ENCODE assay signal across 35 cellular contexts in genomic region chr10:44353721-44354120, GRCh38. TPM values are rescaled to one million over a fixed set of nuclear protein-coding genes. Genes with fewer than 3 reads are reported as not detected.
"Had no signal": no experiment of that assay in that cellular context is flagged by ENCODE, and none has a peak within 500 bp of the region (broad histone marks: within the 10 kb centered on the region; RNA-seq: fewer than 3 reads in every experiment).

No MANE protein-coding gene starts in this region.

- ATAC-seq: activated CD8-positive, alpha-beta memory T cell treated with anti-CD3 and anti-CD28 coated beads, Interleukin-2, amount 10 ng/mL, durations not matched to agents 7 days and 5 days; activated naive CD8-positive, alpha-beta T cell treated with anti-CD3 and anti-CD28 coated beads, Interleukin-2, amount 50 U/mL, for 24 hours; activated T-cell treated with anti-CD3 and anti-CD28 coated beads, Interleukin-2, amount 50 U/mL, for 72 hours; activated T-helper 17 cell treated with anti-CD3 and anti-CD28 coated beads, Interleukin-2, amount 50 U/mL, for 72 hours had no signal

- H3K9ac ChIP-seq: KMS-11 had no signal

- H3K4me1 Mint-ChIP-seq: activated CD4-positive, alpha-beta memory T cell treated with anti-CD3 and anti-CD28 coated beads, Interleukin-2, amount 10 ng/mL, durations not matched to agents 7 days and 5 days; activated CD8-positive, alpha-beta memory T cell treated with anti-CD3 and anti-CD28 coated beads, Interleukin-2, amount 10 ng/mL, durations not matched to agents 7 days and 5 days; activated naive CD4-positive, alpha-beta T cell treated with anti-CD3 and anti-CD28 coated beads, Interleukin-2, amount 10 ng/mL, durations not matched to agents 7 days and 5 days; activated naive CD8-positive, alpha-beta T cell treated with anti-CD3 and anti-CD28 coated beads, Interleukin-2, amount 50 U/mL, for 24 hours; activated T-helper 17 cell treated with anti-CD3 and anti-CD28 coated beads, Interleukin-2, amount 50 U/mL, for 72 hours had no signal

- H3K4me2 ChIP-seq: KMS-11 had no signal

- H3K4me1 ChIP-seq: SJCRH30 had no signal

- H3K36me3 Mint-ChIP-seq: activated CD8-positive, alpha-beta memory T cell treated with anti-CD3 and anti-CD28 coated beads, Interleukin-2, amount 10 ng/mL, durations not matched to agents 7 days and 5 days; activated naive CD4-positive, alpha-beta T cell treated with anti-CD3 and anti-CD28 coated beads, Interleukin-2, amount 10 ng/mL, durations not matched to agents 7 days and 5 days; activated naive CD8-positive, alpha-beta T cell had no signal

- H3K4me3 Mint-ChIP-seq: activated CD4-positive, alpha-beta memory T cell treated with anti-CD3 and anti-CD28 coated beads, Interleukin-2, amount 10 ng/mL, durations not matched to agents 7 days and 5 days; activated CD8-positive, alpha-beta memory T cell treated with anti-CD3 and anti-CD28 coated beads, Interleukin-2, amount 10 ng/mL, durations not matched to agents 7 days and 5 days; activated naive CD4-positive, alpha-beta T cell treated with anti-CD3 and anti-CD28 coated beads, Interleukin-2, amount 10 ng/mL, durations not matched to agents 7 days and 5 days; activated naive CD8-positive, alpha-beta T cell; activated naive CD8-positive, alpha-beta T cell treated with anti-CD3 and anti-CD28 coated beads, Interleukin-2, amount 50 U/mL, for 24 hours; activated T-cell treated with anti-CD3 and anti-CD28 coated beads, Interleukin-2, amount 50 U/mL, for 72 hours; activated T-helper 17 cell treated with anti-CD3 and anti-CD28 coated beads, Interleukin-2, amount 50 U/mL, for 72 hours; central memory CD8-positive, alpha-beta T cell had no signal

- H3K4me3 ChIP-seq: SJCRH30, SK-N-MC had no signal

- H3K36me3 ChIP-seq: brain microvascular endothelial cell, SJCRH30, WERI-Rb-1 had no signal

- H3K27me3 Mint-ChIP-seq: activated CD4-positive, alpha-beta memory T cell treated with anti-CD3 and anti-CD28 coated beads, Interleukin-2, amount 10 ng/mL, durations not matched to agents 7 days and 5 days; activated CD8-positive, alpha-beta memory T cell treated with anti-CD3 and anti-CD28 coated beads, Interleukin-2, amount 10 ng/mL, durations not matched to agents 7 days and 5 days; activated naive CD8-positive, alpha-beta T cell had no signal

- H3K27ac ChIP-seq: brain microvascular endothelial cell, KMS-11, SJCRH30, SK-N-MC, WERI-Rb-1 had no signal

- DNase-seq: activated CD4-positive, alpha-beta memory T cell treated with anti-CD3 and anti-CD28 coated beads, Interleukin-2, amount 10 ng/mL, durations not matched to agents 7 days and 5 days; activated CD4-positive, alpha-beta T cell treated with anti-CD3 and anti-CD28 coated beads for 1 hour; activated CD4-positive, alpha-beta T cell treated with anti-CD3 and anti-CD28 coated beads for 48 hours; activated CD4-positive, CD25-positive, alpha-beta regulatory T cell; activated CD8-positive, alpha-beta memory T cell treated with anti-CD3 and anti-CD28 coated beads for 24 hours; activated CD8-positive, alpha-beta memory T cell treated with anti-CD3 and anti-CD28 coated beads, Interleukin-2, amount 10 ng/mL, durations not matched to agents 7 days and 5 days; activated CD8-positive, alpha-beta memory T cell treated with anti-CD3 and anti-CD28 coated beads, Interleukin-2, amount 50 U/mL, for 48 hours; activated gamma-delta T cell treated with Interleukin-2 at 50 U/mL for 16 hours; activated naive CD4-positive, alpha-beta T cell treated with anti-CD3 and anti-CD28 coated beads, Interleukin-2, amount 10 ng/mL, durations not matched to agents 7 days and 5 days; activated naive CD8-positive, alpha-beta T cell treated with anti-CD3 and anti-CD28 coated beads, Interleukin-2, amount 50 U/mL, for 24 hours; activated T-cell treated with anti-CD3 and anti-CD28 coated beads, Interleukin-2, amount 50 U/mL, for 72 hours; anterior cingulate cortex; brain microvascular endothelial cell; MM.1S; MV-4-11; NCI-H1092; NCI-H1436 treated with DMSO at 0.1 percent for 48 hours; NCI-H1694 treated with DMSO at 0.1 percent for 48 hours; NCI-H2029; NCI-H345; NCI-H526; NCI-H748 treated with DMSO at 0.1 percent for 48 hours; OCI-M1; SHP77; SJCRH30; T1000; WERI-Rb-1 had no signal

- H3K9me3 Mint-ChIP-seq: activated CD4-positive, alpha-beta memory T cell treated with anti-CD3 and anti-CD28 coated beads, Interleukin-2, amount 10 ng/mL, durations not matched to agents 7 days and 5 days; activated naive CD4-positive, alpha-beta T cell treated with anti-CD3 and anti-CD28 coated beads, Interleukin-2, amount 10 ng/mL, durations not matched to agents 7 days and 5 days; activated naive CD8-positive, alpha-beta T cell treated with anti-CD3 and anti-CD28 coated beads, Interleukin-2, amount 50 U/mL, for 24 hours; activated T-cell treated with anti-CD3 and anti-CD28 coated beads, Interleukin-2, amount 50 U/mL, for 72 hours; activated T-helper 17 cell treated with anti-CD3 and anti-CD28 coated beads, Interleukin-2, amount 50 U/mL, for 72 hours; central memory CD8-positive, alpha-beta T cell had no signal

- H3K27ac Mint-ChIP-seq: activated CD4-positive, alpha-beta memory T cell treated with anti-CD3 and anti-CD28 coated beads, Interleukin-2, amount 10 ng/mL, durations not matched to agents 7 days and 5 days; activated CD8-positive, alpha-beta memory T cell treated with anti-CD3 and anti-CD28 coated beads, Interleukin-2, amount 10 ng/mL, durations not matched to agents 7 days and 5 days; activated naive CD4-positive, alpha-beta T cell treated with anti-CD3 and anti-CD28 coated beads, Interleukin-2, amount 10 ng/mL, durations not matched to agents 7 days and 5 days; activated naive CD8-positive, alpha-beta T cell; activated naive CD8-positive, alpha-beta T cell treated with anti-CD3 and anti-CD28 coated beads, Interleukin-2, amount 50 U/mL, for 24 hours; activated T-cell treated with anti-CD3 and anti-CD28 coated beads, Interleukin-2, amount 50 U/mL, for 72 hours; activated T-helper 17 cell treated with anti-CD3 and anti-CD28 coated beads, Interleukin-2, amount 50 U/mL, for 72 hours had no signal

- H3K27me3 ChIP-seq: brain microvascular endothelial cell, SJCRH30 had no signal

- H3K9me3 ChIP-seq: SJCRH30 had no signal

RNA-seq across cellular contexts. Expression of gene CXCL12, which starts 31.2 kb away (rescaled TPM):
- total RNA-seq: activated CD4-positive, alpha-beta memory T cell treated with anti-CD3 and anti-CD28 coated beads, Interleukin-2, amount 10 ng/mL, durations not matched to agents 7 days and 5 days; activated CD8-positive, alpha-beta memory T cell treated with anti-CD3 and anti-CD28 coated beads, Interleukin-2, amount 10 ng/mL, durations not matched to agents 7 days and 5 days; activated T-cell treated with anti-CD3 and anti-CD28 coated beads, Interleukin-2, amount 50 U/mL, for 72 hours; NCI-H460; SJCRH30; T-helper 1 cell treated with Interleukin-12 subunit alpha and Interleukin-12 subunit beta and Interleukin-4 antibody, amounts not matched to agents 30 ng/mL and 1 ng/mL, for 36 hours; T-helper 2 cell treated with Interferon-gamma antibody and Interleukin-4, amounts not matched to agents 100 ng/mL and 5 ng/mL, for 36 hours had no signal
